29 cellular contexts compared by ENCODE assay signal in the genomic region with DNA sequence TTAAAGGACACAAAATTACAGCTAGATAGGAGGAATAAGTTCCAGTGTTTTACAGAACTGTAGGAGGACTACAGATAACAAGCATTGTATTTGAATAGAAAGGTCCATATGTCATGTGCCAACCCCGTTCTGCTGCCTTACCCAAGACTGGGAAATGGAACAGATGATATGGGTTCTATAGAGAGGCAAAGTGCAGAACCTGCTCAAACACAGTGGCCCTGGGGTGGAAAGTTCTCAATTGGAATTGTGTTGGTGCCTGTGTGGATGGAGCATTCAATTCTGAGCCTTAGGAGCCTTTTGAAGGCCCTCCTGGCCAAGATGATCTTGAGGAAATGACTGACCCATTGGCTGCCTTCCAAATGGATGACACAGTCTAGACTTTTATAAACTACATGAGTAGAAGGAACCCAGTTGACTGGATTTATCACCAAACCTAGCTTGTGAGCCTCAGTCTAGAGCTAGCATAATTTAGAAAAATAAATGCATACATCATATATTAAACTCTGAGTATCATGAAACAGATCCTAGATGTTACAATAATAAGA. TPM values are rescaled to one million over a fixed set of nuclear protein-coding genes. Genes with fewer than 3 reads are reported as not detected.
DNase-seq lines count a peak whose midpoint lies in the region; ATAC-seq, FAIRE-seq and TF ChIP-seq lines count a peak whose summit lies in the region.
"Had no signal": no experiment of that assay in that cellular context is flagged by ENCODE, and none has a peak within 500 bp of the region (broad histone marks: within the 10 kb centered on the region; RNA-seq: fewer than 3 reads in every experiment).

No MANE protein-coding gene starts in this region.

- intact Hi-C loops in pancreas (cut with DNase I) = no loop called here
- intact Hi-C loops in testis (cut with DNase I; ENCODE audit: low total_unique reads) = no loop called here
- intact Hi-C loops in cardiac septum (cut with DNase I) = no loop called here

- H3K36me3 ChIP-seq in pancreas (peaks cover 0 to 6% (median 0%) of the 10 kb centered on the region in 3 donors), testis (ENCODE audit: low read depth, missing control alignments) (no peaks in the 10 kb centered on the region)
- H3K36me3 ChIP-seq: adrenal gland, BLaER1, transverse colon had no signal

- peak overlapping the region; percentile 16 to 56 (median 36) for H3K27ac ChIP-seq in pancreas
- H3K27ac ChIP-seq in testis = peak overlapping the region in 1 of 2 donors; percentile 53
- H3K27ac ChIP-seq: BLaER1, psoas muscle, transverse colon had no signal

- no peak for FAIRE-seq in pancreas (lab: Jason Lieb, UNC)
- FAIRE-seq: G401.6, kidney had no signal

- H3K4me3 ChIP-seq in epithelial cell of esophagus (ENCODE audit: low read length) (no peak overlapping the region), pancreas (no peak overlapping the region), testis (no peak overlapping the region)
- H3K4me3 ChIP-seq: adrenal gland, BLaER1, psoas muscle, transverse colon had no signal

- DNase-seq in HCEC 1CT (peak; percentile 17), RKO (ENCODE audit: low spot score) (peak; percentile 71), epithelial cell of esophagus (ENCODE audit: low read depth) (peak; percentile 9), pancreas (peak in 1 of 6 donors; percentile 59), testis (no peak), cardiac septum (ENCODE audit: low spot score) (no peak), NCI-H510A (lab: John Stamatoyannopoulos, UW) (no peak)
- DNase-seq: activated CD4-positive, alpha-beta T cell treated with anti-CD3 and anti-CD28 coated beads for 36 hours; activated CD8-positive, alpha-beta T cell treated with anti-CD3 and anti-CD28 coated beads, Interleukin-2, amount 10 ng/mL, durations not matched to agents 7 days and 5 days; activated naive CD4-positive, alpha-beta T cell treated with anti-CD3 and anti-CD28 coated beads for 36 hours; head of caudate nucleus; kidney; midbrain; naive thymus-derived CD8-positive, alpha-beta T cell; NCI-H1105 treated with DMSO at 0.1 percent for 48 hours; NCI-H2029; NCI-H526; psoas muscle; SIG-M5; stimulated activated CD4-positive, alpha-beta T cell treated with anti-CD3 and anti-CD28 coated beads, Interleukin-12 subunit alpha, Interleukin-12 subunit beta, amount 100 ng/mL, for 4 hours; stimulated activated CD4-positive, alpha-beta T cell treated with anti-CD3 and anti-CD28 coated beads, Interleukin-4, amount 100 ng/mL, for 4 hours; transverse colon had no signal

- peak in 3 of 4 donors; percentile 6 to 17 (median 11) for ATAC-seq in pancreas
- ATAC-seq: activated CD4-positive, alpha-beta T cell treated with anti-CD3 and anti-CD28 coated beads for 36 hours; activated CD8-positive, alpha-beta T cell treated with anti-CD3 and anti-CD28 coated beads, Interleukin-2, amount 10 ng/mL, durations not matched to agents 7 days and 5 days; HCT116; naive thymus-derived CD8-positive, alpha-beta T cell; psoas muscle; sciatic nerve had no signal

- H3K27me3 ChIP-seq in pancreas (no peaks in the 10 kb centered on the region), testis (no peaks in the 10 kb centered on the region)
- H3K27me3 ChIP-seq: adrenal gland, BLaER1, transverse colon had no signal

- H3K9me3 ChIP-seq in pancreas = no peaks in the 10 kb centered on the region
- no peaks in the 10 kb centered on the region for H3K9me3 ChIP-seq in testis
- H3K9me3 ChIP-seq: adrenal gland, BLaER1, psoas muscle, transverse colon had no signal

- WGBS in pancreas, 2 donors = 11 to 34% methylated on average over 1 of the region's 1 CpG
- 29 to 57% methylated on average over 1 of the region's 1 CpG for WGBS in testis, 2 donors

- H3K4me1 ChIP-seq in pancreas = peaks cover 21 to 35% (median 24%) of the 10 kb centered on the region in 3 donors
- peaks cover 50% of the 10 kb centered on the region for H3K4me1 ChIP-seq in testis
- H3K4me1 ChIP-seq: psoas muscle had no signal

- TF ChIP-seq CTCF in epithelial cell of esophagus (IDR thresholded peaks at IDR 0.05; ENCODE audit: insufficient read depth, low read depth, low read length, missing control alignments) = no peak
- no peak for TF ChIP-seq CTCF in pancreas (IDR thresholded peaks at IDR 0.05)
- no peak for TF ChIP-seq CTCF in testis (IDR thresholded peaks at IDR 0.05)

- no peak for TF ChIP-seq POLR2A in testis (IDR thresholded peaks at IDR 0.05)

RNA-seq across cellular contexts. Expression of a gene that starts 4.1 kb away (rescaled TPM):
- total RNA-seq in pancreas (over 10,000 TPM; 23,499 to 66,172 (median 43,326) TPM), testis (not detected), cardiac septum (not detected)
- polyA plus RNA-seq in pancreas (over 10,000 TPM; 22,582 to 45,101 TPM), testis (ENCODE audit: insufficient read depth, low read depth, low replicate concordance) (not detected)
- total RNA-seq: activated CD4-positive, alpha-beta T cell treated with anti-CD3 and anti-CD28 coated beads for 36 hours; activated CD8-positive, alpha-beta T cell treated with anti-CD3 and anti-CD28 coated beads, Interleukin-2, amount 10 ng/mL, durations not matched to agents 7 days and 5 days; activated naive CD4-positive, alpha-beta T cell treated with anti-CD3 and anti-CD28 coated beads for 36 hours; chondrocyte; kidney; naive thymus-derived CD8-positive, alpha-beta T cell; T-helper 2 cell treated with Interferon-gamma antibody and Interleukin-4, amounts not matched to agents 100 ng/mL and 5 ng/mL, for 36 hours; transverse colon had no signal
- polyA plus RNA-seq: naive thymus-derived CD8-positive, alpha-beta T cell had no signal

RNA-seq across cellular contexts. Expression of a gene that starts 25.6 kb away (rescaled TPM):
- total RNA-seq in pancreas = over 10,000 TPM; 42,431 to 136,252 (median 67,286) TPM
- polyA plus RNA-seq in pancreas = over 10,000 TPM; 25,162 to 43,147 TPM
- not detected for total RNA-seq in testis
- polyA plus RNA-seq in testis (ENCODE audit: insufficient read depth, low read depth, low replicate concordance) = not detected
- total RNA-seq in cardiac septum = not detected
- total RNA-seq: activated CD4-positive, alpha-beta T cell treated with anti-CD3 and anti-CD28 coated beads for 36 hours; activated CD8-positive, alpha-beta T cell treated with anti-CD3 and anti-CD28 coated beads, Interleukin-2, amount 10 ng/mL, durations not matched to agents 7 days and 5 days; chondrocyte; kidney; naive thymus-derived CD8-positive, alpha-beta T cell; T-helper 2 cell treated with Interferon-gamma antibody and Interleukin-4, amounts not matched to agents 100 ng/mL and 5 ng/mL, for 36 hours; transverse colon had no signal
- polyA plus RNA-seq: naive thymus-derived CD8-positive, alpha-beta T cell had no signal

Comparison
In these comparisons a context has a peak if more than half of its experiments do, and no peak if none do; other contexts are left out.
1. DNase-seq: peak in HCEC 1CT (single experiment), RKO (single experiment) and epithelial cell of esophagus (single experiment); none in testis (single experiment), cardiac septum (single experiment) and NCI-H510A (single experiment).
2. RNA of a gene that starts 4.1 kb away (total RNA-seq): 23,499 to 66,172 TPM in pancreas; not detected in testis and not detected in cardiac septum (single experiment); every median in the first group is over 1,000 times any median in the second.
3. RNA of a gene that starts 25.6 kb away (total RNA-seq): 42,431 to 136,252 TPM in pancreas; not detected in testis and not detected in cardiac septum (single experiment); every median in the first group is over 1,000 times any median in the second.